ENCODE assay signal across 7 cellular contexts in the genomic region with DNA sequence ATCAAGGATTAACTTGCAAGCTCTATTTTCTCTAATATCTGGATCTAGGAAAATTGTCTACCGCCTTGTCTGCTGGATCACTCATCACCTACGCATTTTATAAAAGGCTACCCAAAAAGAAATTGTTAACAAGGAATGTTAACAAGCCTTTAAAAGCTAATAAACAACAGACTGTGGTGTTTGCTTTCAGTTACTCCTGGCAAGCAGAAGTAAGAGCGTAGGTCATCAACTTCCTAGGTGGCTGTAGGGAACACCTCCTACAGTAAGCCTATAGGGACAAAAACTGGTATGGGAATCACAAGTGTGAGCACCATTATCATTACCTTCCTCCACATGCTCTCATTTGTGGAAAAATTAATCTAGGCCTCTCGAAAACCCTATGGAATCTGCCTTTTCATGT.
A peak's percentile ranks its signal among the peaks of the same experiment; 100 is the strongest.
DNase-seq lines count a peak whose midpoint lies in the region; TF ChIP-seq lines count a peak whose summit lies in the region.
"Not testable (repeated sequence)": the region's sequence is repeated elsewhere in the genome, so short reads cannot be mapped to it uniquely, and the experiment has no call there.

No MANE protein-coding gene starts in this region.

- intact Hi-C loops in left ventricle myocardium inferior (cut with micrococcal nuclease); tibial artery (cut with DNase I; ENCODE audit: low total_unique reads): not testable (repeated sequence)

- 66% methylated on average over 4 of the region's 4 CpGs for WGBS in liver

- not testable (repeated sequence) for TF ChIP-seq RAD21 in liver (IDR thresholded peaks at IDR 0.05)

- not testable (repeated sequence) for H3K4me3 ChIP-seq in HEK293 (ENCODE audit: low read depth, low read length); SJSA1; left ventricle myocardium inferior; liver (ENCODE audit: low read depth in 1 of 3, low read length in 3 of 3); parathyroid adenoma (ENCODE audit: low read depth, low read length); tibial artery
- peak overlapping the region; percentile 6 for H3K4me3 ChIP-seq in coronary artery

- not testable (repeated sequence) for H3K79me2 ChIP-seq in parathyroid adenoma

- POLR2A ChIA-PET in HEK293 (lab: Yijun Ruan, JAX) = not testable (repeated sequence)

- not testable (repeated sequence) for TF ChIP-seq CTCF in HEK293 (tag by site-specific recombination; IDR thresholded peaks at IDR 0.05); coronary artery (IDR thresholded peaks at IDR 0.05); left ventricle myocardium inferior (IDR thresholded peaks at IDR 0.05; ENCODE audit: borderline replicate concordance); liver (IDR thresholded peaks at IDR 0.05; ENCODE audit: low read depth, low read length, missing input control); parathyroid adenoma (IDR thresholded peaks at IDR 0.05); tibial artery (IDR thresholded peaks at IDR 0.05)

- H3K9ac ChIP-seq in liver (ENCODE audit: low read depth in 1 of 2, low read length in 2 of 2); parathyroid adenoma: not testable (repeated sequence)

- CTCF ChIA-PET in HEK293 (lab: Yijun Ruan, JAX) = interaction anchor here (0.6 to 1.2 kb wide), 3 partner anchors 8 to 1368 kb away, joined by 3 read pairs; no protein-coding TSS in a partner anchor

- H3K4me1 ChIP-seq in HEK293 (ENCODE audit: control insufficient read depth, insufficient read depth, low read length); liver (ENCODE audit: control insufficient read depth in 4 of 4, insufficient read depth in 4 of 4, low read length in 3 of 4): not testable (repeated sequence)
- peaks cover 15% of the 10 kb centered on the region for H3K4me1 ChIP-seq in SJSA1 (replicated peaks)
- H3K4me1 ChIP-seq in left ventricle myocardium inferior = peaks cover 97% of the 10 kb centered on the region
- H3K4me1 ChIP-seq in parathyroid adenoma = peaks cover 16% of the 10 kb centered on the region
- peaks cover 0 to 96% (median 49%) of the 10 kb centered on the region in 4 donors for H3K4me1 ChIP-seq in tibial artery

- H3K4me2 ChIP-seq in parathyroid adenoma (ENCODE audit: low read length) = not testable (repeated sequence)

- not testable (repeated sequence) for H3K36me3 ChIP-seq in HEK293 (ENCODE audit: control insufficient read depth in 2 of 2, insufficient read depth in 1 of 2, low read length in 2 of 2); SJSA1; left ventricle myocardium inferior; liver (ENCODE audit: control insufficient read depth in 4 of 4, insufficient read depth in 3 of 4, low read depth in 1 of 4, low read length in 3 of 4); parathyroid adenoma (ENCODE audit: control insufficient read depth, insufficient read depth, low read length); tibial artery

- peak in 1 of 2 experiments; percentile 42 for DNase-seq in SJSA1 (ENCODE audit: low read depth in 1 of 2, low spot score in 2 of 2)
- DNase-seq in coronary artery (ENCODE audit: low spot score); left ventricle myocardium inferior; tibial artery: not testable (repeated sequence)

- H3K27ac ChIP-seq in HEK293 (ENCODE audit: extremely low read depth, low read depth, low read length); liver (ENCODE audit: low read depth in 1 of 2, low read length in 2 of 2): not testable (repeated sequence)
- H3K27ac ChIP-seq in SJSA1 = peak overlapping the region; percentile 38; the same call in 1 of the 2 replicates
- peak overlapping the region; percentile 1 to 53 for H3K27ac ChIP-seq in coronary artery
- peak overlapping the region; percentile 66 for H3K27ac ChIP-seq in left ventricle myocardium inferior (replicated peaks)
- peak overlapping the region; percentile 68 for H3K27ac ChIP-seq in parathyroid adenoma
- H3K27ac ChIP-seq in tibial artery = peak overlapping the region; percentile 73 to 95

- H2AFZ ChIP-seq in parathyroid adenoma = not testable (repeated sequence)

- H3K9me3 ChIP-seq in HEK293 (ENCODE audit: control insufficient read depth, insufficient read depth, low read depth, low read length); SJSA1 (replicated peaks); left ventricle myocardium inferior (replicated peaks); liver (ENCODE audit: control insufficient read depth in 4 of 4, low read length in 3 of 4); parathyroid adenoma (ENCODE audit: control insufficient read depth, low read length); tibial artery: not testable (repeated sequence)

- H3K27me3 ChIP-seq in SJSA1 (replicated peaks); left ventricle myocardium inferior (ENCODE audit: low read depth); liver (ENCODE audit: control insufficient read depth in 4 of 4, insufficient read depth in 4 of 4, low read length in 3 of 4); parathyroid adenoma (ENCODE audit: control insufficient read depth, insufficient read depth, low read length); tibial artery: not testable (repeated sequence)

TF ChIP-seq in HEK293, 187 proteins besides CTCF, POLR2A, EP300 and RAD21:
- TF ChIP-seq ZNF629 (tag by site-specific recombination; IDR thresholded peaks at IDR 0.05) = 0 out of 2 replicates have a peak, but pooled peaks have one; percentile 15
- TF ChIP-seq WT1 (tag by site-specific recombination; IDR thresholded peaks at IDR 0.05) = peak; percentile 56; the same call in 1 of the 2 replicates
- peak; percentile 51 for TF ChIP-seq GLIS1 (tag by site-specific recombination; IDR thresholded peaks at IDR 0.05)
- TF ChIP-seq BCL11A (tag by site-specific recombination; IDR thresholded peaks at IDR 0.05; ENCODE audit: low read depth) = 0 out of 2 replicates have a peak, but pooled peaks have one; percentile 29
- TF ChIP-seq OSR2 (tag by site-specific recombination; IDR thresholded peaks at IDR 0.05) = peak; percentile 92
- TF ChIP-seq FEZF1 (tag by site-specific recombination; IDR thresholded peaks at IDR 0.05) = peak; percentile 70

TF ChIP-seq in liver, 16 proteins besides CTCF, POLR2A, EP300 and RAD21:
- peak; percentile 33 for TF ChIP-seq SP1 (IDR thresholded peaks at IDR 0.05)
TF ChIP-seq in liver: peak in this region for 1; not testable (repeated sequence) for 15.
